Comparison of ENCODE assay signal across 28 cellular contexts in genomic region chr6:160050022-160050421, GRCh38.
"Had no signal": no experiment of that assay in that cellular context is flagged by ENCODE, and none has a peak within 500 bp of the region (broad histone marks: within the 10 kb centered on the region; RNA-seq: fewer than 3 reads in every experiment).

No MANE protein-coding gene starts in this region.

- DNase-seq: activated B cell treated with CpG ODN at 0.5 μM for 24 hours; activated CD4-positive, alpha-beta T cell treated with anti-CD3 and anti-CD28 coated beads for 48 hours; activated CD4-positive, alpha-beta T cell treated with anti-CD3 and anti-CD28 coated beads, Interleukin-2, amount 50 U/mL, for 1 hour; activated CD4-positive, alpha-beta T cell treated with anti-CD3 and anti-CD28 coated beads, Interleukin-2, amount 50 U/mL, for 48 hours; activated CD8-positive, alpha-beta memory T cell treated with anti-CD3 and anti-CD28 coated beads for 24 hours; activated CD8-positive, alpha-beta T cell treated with anti-CD3 and anti-CD28 coated beads for 36 hours; activated effector memory CD4-positive, alpha-beta T cell treated with anti-CD3 and anti-CD28 coated beads, Interleukin-2, amount 50 U/mL, for 16 hours; activated naive CD4-positive, alpha-beta T cell treated with anti-CD3 and anti-CD28 coated beads for 36 hours; activated T-cell treated with anti-CD3 and anti-CD28 coated beads, Interleukin-2, amount 50 U/mL, for 4 hours; brain microvascular endothelial cell; dorsolateral prefrontal cortex; effector memory CD4-positive, alpha-beta T cell; esophagus squamous epithelium; foreskin melanocyte; T-helper 1 cell; T-helper 17 cell; T1000; WERI-Rb-1 had no signal

- H3K27ac ChIP-seq: ascending aorta, brain microvascular endothelial cell, coronary artery, dorsolateral prefrontal cortex, epithelial cell of prostate, esophagus squamous epithelium, gastroesophageal sphincter, WERI-Rb-1 had no signal

- H3K4me3 Mint-ChIP-seq: activated B cell treated with CpG ODN at 0.5 μM for 24 hours; activated CD8-positive, alpha-beta T cell treated with anti-CD3 and anti-CD28 coated beads for 36 hours; activated naive CD4-positive, alpha-beta T cell treated with anti-CD3 and anti-CD28 coated beads for 36 hours; activated naive CD8-positive, alpha-beta T cell; activated T-cell treated with anti-CD3 and anti-CD28 coated beads, Interleukin-2, amount 50 U/mL, for 4 hours; central memory CD8-positive, alpha-beta T cell; dendritic cell treated with granulocyte-macrophage colony-stimulating factor and Interleukin-4, amounts not matched to agents 40 ng/mL and 50 ng/mL, for 4 days; T-helper 17 cell had no signal

- H3K27me3 Mint-ChIP-seq: activated B cell treated with CpG ODN at 0.5 μM for 24 hours; activated CD8-positive, alpha-beta T cell treated with anti-CD3 and anti-CD28 coated beads for 36 hours; activated naive CD8-positive, alpha-beta T cell; central memory CD8-positive, alpha-beta T cell; dendritic cell treated with granulocyte-macrophage colony-stimulating factor and Interleukin-4, amounts not matched to agents 40 ng/mL and 50 ng/mL, for 4 days; T-helper 17 cell had no signal

- H3K4me3 ChIP-seq: ascending aorta, coronary artery, dorsolateral prefrontal cortex, esophagus squamous epithelium, gastroesophageal sphincter had no signal

- H3K9me3 Mint-ChIP-seq: activated B cell treated with CpG ODN at 0.5 μM for 24 hours; activated CD8-positive, alpha-beta T cell treated with anti-CD3 and anti-CD28 coated beads for 36 hours; activated naive CD4-positive, alpha-beta T cell treated with anti-CD3 and anti-CD28 coated beads for 36 hours; activated T-cell treated with anti-CD3 and anti-CD28 coated beads, Interleukin-2, amount 50 U/mL, for 4 hours; activated T-helper 2 cell treated with anti-CD3 and anti-CD28 coated beads, Interferon-gamma antibody, Interleukin-2, Interleukin-4, amounts not matched to agents 10 μg/mL and 5 μg/mL and 100 μg/mL, durations not matched to agents 14 hours and 24 hours and 36 hours; central memory CD8-positive, alpha-beta T cell; dendritic cell treated with granulocyte-macrophage colony-stimulating factor and Interleukin-4, amounts not matched to agents 40 ng/mL and 50 ng/mL, for 4 days; T-helper 2 cell treated with Interferon-gamma antibody and Interleukin-4, amounts not matched to agents 5 μg/mL and 100 μg/mL, for 36 hours had no signal

- H3K4me1 ChIP-seq: ascending aorta, gastroesophageal sphincter had no signal

- ATAC-seq: activated CD4-positive, CD25-positive, alpha-beta regulatory T cell treated with anti-CD3 and anti-CD28 coated beads, Interleukin-2, amount 50 U/mL, for 24 hours; activated CD8-positive, alpha-beta T cell treated with anti-CD3 and anti-CD28 coated beads for 36 hours; activated T-cell treated with anti-CD3 and anti-CD28 coated beads, Interleukin-2, amount 50 U/mL, for 4 hours; gastroesophageal sphincter; T-helper 17 cell had no signal

- H3K9me3 ChIP-seq: ascending aorta, esophagus squamous epithelium, gastroesophageal sphincter had no signal

- H3K27ac Mint-ChIP-seq: activated B cell treated with CpG ODN at 0.5 μM for 24 hours; activated CD8-positive, alpha-beta T cell treated with anti-CD3 and anti-CD28 coated beads for 36 hours; activated naive CD4-positive, alpha-beta T cell treated with anti-CD3 and anti-CD28 coated beads for 36 hours; activated naive CD8-positive, alpha-beta T cell; activated T-helper 2 cell treated with anti-CD3 and anti-CD28 coated beads, Interferon-gamma antibody, Interleukin-2, Interleukin-4, amounts not matched to agents 10 μg/mL and 5 μg/mL and 100 μg/mL, durations not matched to agents 14 hours and 24 hours and 36 hours; dendritic cell treated with granulocyte-macrophage colony-stimulating factor and Interleukin-4, amounts not matched to agents 40 ng/mL and 50 ng/mL, for 4 days; T-helper 17 cell; T-helper 2 cell treated with Interferon-gamma antibody and Interleukin-4, amounts not matched to agents 5 μg/mL and 100 μg/mL, for 36 hours had no signal

- H3K4me1 Mint-ChIP-seq: activated B cell treated with CpG ODN at 0.5 μM for 24 hours had no signal

- H3K27me3 ChIP-seq: ascending aorta, brain microvascular endothelial cell, dorsolateral prefrontal cortex, esophagus squamous epithelium, gastroesophageal sphincter had no signal
